ENCODE assay signal across 17 cellular contexts in the genomic region with DNA sequence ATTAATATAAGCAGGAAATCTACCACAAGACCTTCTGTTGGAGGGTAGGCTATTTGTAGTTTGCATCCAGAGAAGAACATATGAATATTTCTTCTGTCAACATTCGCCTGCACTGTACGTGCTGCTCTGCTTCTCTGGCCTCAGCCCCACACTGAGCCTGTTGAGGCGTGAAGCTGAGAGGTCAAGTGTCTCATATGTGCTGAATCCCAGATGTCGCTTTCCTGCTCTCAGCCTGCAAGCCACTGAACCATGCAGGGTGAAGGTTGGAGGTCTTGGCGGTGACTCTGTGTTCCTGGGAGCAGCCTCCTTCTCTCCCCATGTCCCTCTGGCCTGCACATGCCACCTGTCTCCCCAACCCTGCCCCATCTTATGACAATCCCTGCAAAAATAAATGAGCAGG.
DNase-seq lines count a peak whose midpoint lies in the region; ATAC-seq, FAIRE-seq and TF ChIP-seq lines count a peak whose summit lies in the region.
"Had no signal": no experiment of that assay in that cellular context is flagged by ENCODE, and none has a peak within 500 bp of the region (broad histone marks: within the 10 kb centered on the region; RNA-seq: fewer than 3 reads in every experiment).

No MANE protein-coding gene starts in this region.

- H2BK15ac ChIP-seq in IMR-90 (ENCODE audit: low read depth, low read length), result no peak overlapping the region; the same call in 2 of the 3 replicates

- H3K9me3 ChIP-seq in IMR-90 (ENCODE audit: control insufficient read depth, insufficient read depth, low read length) (no peaks in the 10 kb centered on the region), parathyroid adenoma (ENCODE audit: control insufficient read depth, low read length) (no peaks in the 10 kb centered on the region)
- H3K9me3 ChIP-seq: breast epithelium, Peyer's patch had no signal

- H2AFZ ChIP-seq in IMR-90 (replicated peaks; ENCODE audit: low read length, poor library complexity) (peak overlapping the region; percentile 47), parathyroid adenoma (peak overlapping the region; percentile 31)
- H2AFZ ChIP-seq: hepatocyte had no signal

- H3K36me3 Mint-ChIP-seq in activated T-cell treated with anti-CD3 and anti-CD28 coated beads, Interleukin-2, amount 50 U/mL, for 72 hours (ENCODE audit: insufficient read depth in 2 of 2), result no peaks in the 10 kb centered on the region
- H3K36me3 Mint-ChIP-seq: activated naive CD8-positive, alpha-beta T cell treated with anti-CD3 and anti-CD28 coated beads, Interleukin-2, amount 10 ng/mL, durations not matched to agents 7 days and 5 days had no signal

- H4K5ac ChIP-seq in IMR-90 (ENCODE audit: low read depth, low read length), result no peak overlapping the region

- no peaks in the 10 kb centered on the region for H3K79me1 ChIP-seq in IMR-90 (ENCODE audit: low read depth in 1 of 2, low read length in 2 of 2)

- no peak for TF ChIP-seq RAD21 in IMR-90 (IDR thresholded peaks at IDR 0.05; ENCODE audit: low read length)

- CTCF ChIA-PET in IMR-90 (lab: Yijun Ruan, JAX), result no interaction called here

- FAIRE-seq in bronchial epithelial cell (lab: Jason Lieb, UNC), result no peak

- H3K9me3 Mint-ChIP-seq in activated T-cell treated with anti-CD3 and anti-CD28 coated beads, Interleukin-2, amount 50 U/mL, for 72 hours, result no peaks in the 10 kb centered on the region
- H3K9me3 Mint-ChIP-seq: activated naive CD8-positive, alpha-beta T cell treated with anti-CD3 and anti-CD28 coated beads, Interleukin-2, amount 10 ng/mL, durations not matched to agents 7 days and 5 days had no signal

- H3K56ac ChIP-seq in IMR-90 (ENCODE audit: extremely low read depth, insufficient read depth, low read length), result no peak overlapping the region

- H3K27me3 Mint-ChIP-seq in activated T-cell treated with anti-CD3 and anti-CD28 coated beads, Interleukin-2, amount 50 U/mL, for 72 hours (ENCODE audit: low read depth), result peaks cover 8% of the 10 kb centered on the region

- H3K4me1 ChIP-seq in IMR-90 (ENCODE audit: control insufficient read depth, insufficient read depth, low read length) (peaks cover 5% of the 10 kb centered on the region), parathyroid adenoma (peaks cover 18% of the 10 kb centered on the region)
- H3K4me1 ChIP-seq: breast epithelium, Peyer's patch had no signal

- in situ Hi-C loops in IMR-90 (cut with MboI; ENCODE audit: low sequenced_read_pairs), result no loop called here

- H2BK5ac ChIP-seq in IMR-90 (ENCODE audit: low read depth, low read length, poor library complexity, severe bottlenecking), result no peak overlapping the region

- no peak overlapping the region for H2AK9ac ChIP-seq in IMR-90 (replicated peaks; ENCODE audit: low read depth, low read length, poor library complexity)

- no peak overlapping the region for H3K23ac ChIP-seq in IMR-90 (ENCODE audit: low read depth, low read length)

- no peak overlapping the region for H4K8ac ChIP-seq in IMR-90 (ENCODE audit: low read depth in 2 of 2, low read length in 2 of 2)

- H3K36me3 ChIP-seq in IMR-90 (ENCODE audit: control insufficient read depth, insufficient read depth, low read length) (no peaks in the 10 kb centered on the region), bronchial epithelial cell (ENCODE audit: control insufficient read depth, insufficient read depth, low read length) (no peaks in the 10 kb centered on the region), parathyroid adenoma (ENCODE audit: control insufficient read depth, insufficient read depth, low read length) (no peaks in the 10 kb centered on the region)
- H3K36me3 ChIP-seq: breast epithelium, Peyer's patch had no signal

- ATAC-seq in IMR-90 (ENCODE audit: low read depth) (no peak), GM18868 (IDR thresholded peaks at IDR 0.05; ENCODE audit: unreplicated experiment) (no peak)
- ATAC-seq in activated T-cell treated with anti-CD3 and anti-CD28 coated beads, Interleukin-2, amount 50 U/mL, for 72 hours (replicated peaks in 1 of 2), result no peak

- 0 out of 2 replicates have a peak overlapping the region, but pooled peaks have one; percentile 54 for H2BK20ac ChIP-seq in IMR-90 (ENCODE audit: low read depth, low read length)

- peaks cover 8% of the 10 kb centered on the region for H3K9me1 ChIP-seq in IMR-90 (ENCODE audit: insufficient read depth, low read length)

- H3K4ac ChIP-seq in IMR-90 (ENCODE audit: low read depth, low read length), result peak overlapping the region; percentile 30; the same call in 1 of the 2 replicates

- TF ChIP-seq POLR2A in IMR-90 (IDR thresholded peaks at IDR 0.05; ENCODE audit: low read depth, low read length), result no peak

- intact Hi-C loops in IMR-90 (cut with micrococcal nuclease), result no loop called here

- H3K18ac ChIP-seq in IMR-90 (ENCODE audit: low read depth, low read length), result 0 out of 2 replicates have a peak overlapping the region, but pooled peaks have one; percentile 6

- dilution Hi-C loops in IMR-90 (cut with HindIII; ENCODE audit: low sequenced_read_pairs, unreplicated experiment), result no loop called here

- H3K27me3 ChIP-seq in IMR-90 (ENCODE audit: control insufficient read depth, insufficient read depth, low read length) (no peaks in the 10 kb centered on the region), bronchial epithelial cell (ENCODE audit: control insufficient read depth, insufficient read depth, low read length) (no peaks in the 10 kb centered on the region), parathyroid adenoma (ENCODE audit: control insufficient read depth, insufficient read depth, low read length) (no peaks in the 10 kb centered on the region)
- H3K27me3 ChIP-seq: breast epithelium, hepatocyte, Peyer's patch had no signal

- POLR2A ChIA-PET in IMR-90 (lab: Charles Lee; ENCODE audit: unreplicated experiment), result no interaction called here

- H4K20me1 ChIP-seq in IMR-90 (ENCODE audit: insufficient read depth, low read length), result no peaks in the 10 kb centered on the region

- no TSS peak for BruUV-seq in IMR-90 (replicated peaks; lab: Mats Ljungman, UMichigan)

- peak overlapping the region; percentile 75 for H2BK120ac ChIP-seq in IMR-90 (ENCODE audit: low read depth, low read length)

- no peak overlapping the region for H3K27ac Mint-ChIP-seq in activated T-cell treated with anti-CD3 and anti-CD28 coated beads, Interleukin-2, amount 50 U/mL, for 72 hours
- H3K27ac Mint-ChIP-seq: activated naive CD8-positive, alpha-beta T cell treated with anti-CD3 and anti-CD28 coated beads, Interleukin-2, amount 10 ng/mL, durations not matched to agents 7 days and 5 days had no signal

- H3K79me2 ChIP-seq in parathyroid adenoma, result no peaks in the 10 kb centered on the region
- H3K79me2 ChIP-seq: hepatocyte had no signal

- WGBS in IMR-90 (ENCODE audit: extremely low coverage in 2 of 2, insufficient read length in 1 of 2), 2 experiments, result 80% methylated on average over 1 of the region's 5 CpGs; no CpG with 5 or more reads in 1 of the 2 experiments

- H3K4me3 ChIP-seq in IMR-90 (ENCODE audit: insufficient read depth, low read depth, low read length) (no peak overlapping the region), bronchial epithelial cell (ENCODE audit: low read depth, low read length) (no peak overlapping the region), parathyroid adenoma (ENCODE audit: low read depth, low read length) (no peak overlapping the region)
- H3K4me3 ChIP-seq: breast epithelium, hepatocyte, Peyer's patch, skin epidermis had no signal

- H4K91ac ChIP-seq in IMR-90 (ENCODE audit: insufficient read depth, low read depth, low read length), result peak overlapping the region; percentile 52

- H3K27ac ChIP-seq in IMR-90 (ENCODE audit: insufficient read depth, low read length), result no peak overlapping the region
- H3K27ac ChIP-seq in parathyroid adenoma, result no peak overlapping the region
- H3K27ac ChIP-seq: 22Rv1, breast epithelium, C4-2B, hepatocyte, Peyer's patch, skin epidermis had no signal

- no peak overlapping the region for H3K14ac ChIP-seq in IMR-90 (replicated peaks; ENCODE audit: low read depth, low read length)

- H3K4me2 ChIP-seq in IMR-90 (ENCODE audit: low read depth, low read length), result no peak overlapping the region
- no peak overlapping the region for H3K4me2 ChIP-seq in parathyroid adenoma (ENCODE audit: low read length)
- H3K4me2 ChIP-seq: hepatocyte had no signal

- H3K4me3 Mint-ChIP-seq in activated T-cell treated with anti-CD3 and anti-CD28 coated beads, Interleukin-2, amount 50 U/mL, for 72 hours, result no peak overlapping the region
- H3K4me3 Mint-ChIP-seq: activated naive CD8-positive, alpha-beta T cell treated with anti-CD3 and anti-CD28 coated beads, Interleukin-2, amount 10 ng/mL, durations not matched to agents 7 days and 5 days had no signal

- TF ChIP-seq CTCF in IMR-90 (conservative IDR thresholded peaks at IDR 0.05; ENCODE audit: low read depth, low read length) (no peak), bronchial epithelial cell (IDR thresholded peaks at IDR 0.05; ENCODE audit: insufficient read depth, low read length, severe bottlenecking) (no peak), parathyroid adenoma (IDR thresholded peaks at IDR 0.05) (no peak)

- DNase-seq in DMS 273 (lab: John Stamatoyannopoulos, UW; ENCODE audit: unreplicated experiment) (peak; percentile 68), DMS 273 treated with DMSO at 0.1 percent for 48 hours (lab: John Stamatoyannopoulos, UW) (no peak), IMR-90 (no peak), bronchial epithelial cell (ENCODE audit: low read depth) (peak; percentile 12), NCI-H2107 treated with DMSO at 0.1 percent for 48 hours (lab: John Stamatoyannopoulos, UW; ENCODE audit: unreplicated experiment) (no peak)
- no peak for DNase-seq in activated T-cell treated with anti-CD3 and anti-CD28 coated beads, Interleukin-2, amount 50 U/mL, for 72 hours
- DNase-seq: activated naive CD8-positive, alpha-beta T cell treated with anti-CD3 and anti-CD28 coated beads, Interleukin-2, amount 10 ng/mL, durations not matched to agents 7 days and 5 days; NCI-H146; NCI-H774; Peyer's patch had no signal

- no peaks in the 10 kb centered on the region for H3K4me1 Mint-ChIP-seq in activated T-cell treated with anti-CD3 and anti-CD28 coated beads, Interleukin-2, amount 50 U/mL, for 72 hours (ENCODE audit: low read depth)
- H3K4me1 Mint-ChIP-seq: activated naive CD8-positive, alpha-beta T cell treated with anti-CD3 and anti-CD28 coated beads, Interleukin-2, amount 10 ng/mL, durations not matched to agents 7 days and 5 days had no signal

- peak overlapping the region; percentile 1; the same call in 1 of the 2 replicates for H2AK5ac ChIP-seq in IMR-90 (ENCODE audit: low read depth, low read length)

- H3K9ac ChIP-seq in IMR-90 (ENCODE audit: low read depth, low read length), result no peak overlapping the region
- no peak overlapping the region for H3K9ac ChIP-seq in parathyroid adenoma

TF ChIP-seq in IMR-90, 13 proteins besides CTCF, POLR2A, EP300 and RAD21 (continues in another document):
- TF ChIP-seq, protein P1, sequence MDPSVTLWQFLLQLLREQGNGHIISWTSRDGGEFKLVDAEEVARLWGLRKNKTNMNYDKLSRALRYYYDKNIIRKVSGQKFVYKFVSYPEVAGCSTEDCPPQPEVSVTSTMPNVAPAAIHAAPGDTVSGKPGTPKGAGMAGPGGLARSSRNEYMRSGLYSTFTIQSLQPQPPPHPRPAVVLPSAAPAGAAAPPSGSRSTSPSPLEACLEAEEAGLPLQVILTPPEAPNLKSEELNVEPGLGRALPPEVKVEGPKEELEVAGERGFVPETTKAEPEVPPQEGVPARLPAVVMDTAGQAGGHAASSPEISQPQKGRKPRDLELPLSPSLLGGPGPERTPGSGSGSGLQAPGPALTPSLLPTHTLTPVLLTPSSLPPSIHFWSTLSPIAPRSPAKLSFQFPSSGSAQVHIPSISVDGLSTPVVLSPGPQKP (IDR thresholded peaks at IDR 0.05; ENCODE audit: borderline replicate concordance, low read depth, low read length), result no peak

Comparison
In these comparisons a context has a peak if more than half of its experiments do, and no peak if none do; other contexts are left out.
1. DNase-seq: peak in DMS 273 (single experiment) and bronchial epithelial cell (single experiment); none in DMS 273 treated with DMSO at 0.1 percent for 48 hours (single experiment), IMR-90 (single experiment), NCI-H2107 treated with DMSO at 0.1 percent for 48 hours (single experiment) and activated T-cell treated with anti-CD3 and anti-CD28 coated beads, Interleukin-2, amount 50 U/mL, for 72 hours (0 of 2).